In the genomic region with DNA sequence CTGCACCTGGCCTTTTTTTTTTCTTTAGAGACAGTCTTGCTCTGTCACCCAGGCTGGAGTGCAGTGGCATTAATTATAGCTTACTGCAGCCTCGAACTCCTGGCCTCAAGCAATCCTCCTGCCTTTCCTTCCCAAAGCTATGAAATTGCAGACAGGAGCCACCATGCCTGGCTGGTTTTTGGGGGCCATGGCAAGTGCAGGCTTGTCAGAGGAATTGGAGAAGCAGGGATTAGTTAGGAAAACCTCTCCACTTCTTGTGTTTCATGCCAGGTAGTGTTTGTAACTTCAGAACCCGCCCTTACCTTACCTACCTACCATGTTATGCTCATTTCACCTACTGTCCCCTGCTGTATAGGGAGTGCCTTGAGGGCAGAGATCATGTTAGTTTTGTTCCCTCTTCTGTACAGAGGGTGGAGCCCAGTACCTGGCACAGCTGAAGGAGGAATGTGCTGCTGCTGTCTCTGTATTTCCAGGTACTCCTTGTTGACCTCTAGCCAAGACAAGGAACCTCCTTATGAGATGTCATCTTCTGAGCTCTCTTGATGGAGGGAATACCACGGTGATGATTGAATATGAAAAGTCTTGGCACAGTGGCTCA, we compare ENCODE assay signal across 22 cellular contexts. TPM values are rescaled to one million over a fixed set of nuclear protein-coding genes. Genes with fewer than 3 reads are reported as not detected.
DNase-seq lines count a peak whose midpoint lies in the region; ATAC-seq and TF ChIP-seq lines count a peak whose summit lies in the region.
"Had no signal": no experiment of that assay in that cellular context is flagged by ENCODE, and none has a peak within 500 bp of the region (broad histone marks: within the 10 kb centered on the region; RNA-seq: fewer than 3 reads in every experiment).

No MANE protein-coding gene starts in this region.

- CTCF ChIA-PET in Caco-2 (lab: Charles Lee): interaction anchor here (1.7 kb wide), 1 partner anchor 56 kb away, joined by 8 read pairs; no protein-coding TSS in a partner anchor

- no peaks in the 10 kb centered on the region for H3K9me3 Mint-ChIP-seq in Caco-2 (ENCODE audit: unreplicated experiment)
- no peaks in the 10 kb centered on the region for H3K9me3 Mint-ChIP-seq in naive B cell
- H3K9me3 Mint-ChIP-seq in stimulated activated naive CD8-positive, alpha-beta T cell treated with anti-CD3 and anti-CD28 coated beads, Interleukin-15, amount 100 ng/mL, for 72 hours: no peaks in the 10 kb centered on the region
- H3K9me3 Mint-ChIP-seq: activated CD4-positive, alpha-beta memory T cell treated with anti-CD3 and anti-CD28 coated beads for 36 hours; activated naive CD4-positive, alpha-beta T cell treated with anti-CD3 and anti-CD28 coated beads for 36 hours; activated T-cell treated with anti-CD3 and anti-CD28 coated beads, Interleukin-2, amount 50 U/mL, for 24 hours; CD4-positive, CD25-positive, alpha-beta regulatory T cell had no signal

- POLR2A ChIA-PET in Caco-2 (lab: Charles Lee): interaction anchor here (0.6 kb wide), 1 partner anchor 57 kb away, joined by 3 read pairs; no protein-coding TSS in a partner anchor

- peak overlapping the region in 3 of 4 donors; percentile 67 to 88 (median 87) for H3K27ac ChIP-seq in Peyer's patch
- H3K27ac ChIP-seq in esophagus squamous epithelium: peak overlapping the region in 3 of 4 donors; percentile 19 to 62 (median 43)
- H3K27ac ChIP-seq: psoas muscle, spleen, WERI-Rb-1 had no signal

- DNase-seq in Caco-2 (peak; percentile 32 to 71), Peyer's patch (peak in 2 of 3 donors; percentile 66 to 83), esophagus squamous epithelium (lab: John Stamatoyannopoulos, UW) (no peak), naive B cell (no peak), NCI-H446 treated with DMSO at 0.1 percent for 48 hours (lab: John Stamatoyannopoulos, UW) (no peak), SIG-M5 (lab: John Stamatoyannopoulos, UW) (no peak), hypothalamus (lab: John Stamatoyannopoulos, UW) (no peak)
- no peak for DNase-seq in stimulated activated naive CD8-positive, alpha-beta T cell treated with anti-CD3 and anti-CD28 coated beads, Interleukin-15, amount 100 ng/mL, for 72 hours
- DNase-seq: activated CD4-positive, alpha-beta memory T cell treated with anti-CD3 and anti-CD28 coated beads for 36 hours; activated naive CD4-positive, alpha-beta T cell treated with anti-CD3 and anti-CD28 coated beads for 36 hours; activated T-cell treated with anti-CD3 and anti-CD28 coated beads, Interleukin-2, amount 50 U/mL, for 24 hours; CD4-positive, CD25-positive, alpha-beta regulatory T cell; DND-41; Kasumi-1; mesendoderm; NCI-H1092 treated with DMSO at 0.1 percent for 48 hours; OCI-M1; psoas muscle; spleen; stimulated activated CD4-positive, alpha-beta T cell treated with anti-CD3 and anti-CD28 coated beads, Interleukin-4, amount 100 ng/mL, for 4 hours; T-helper 17 cell; WERI-Rb-1 had no signal

- TF ChIP-seq POLR2A in Peyer's patch (IDR thresholded peaks at IDR 0.05) (peak in 1 of 2 donors; percentile 39), esophagus squamous epithelium (IDR thresholded peaks at IDR 0.05) (no peak)

- intact Hi-C loops in Caco-2 (cut with micrococcal nuclease; ENCODE audit: unreplicated experiment) (loop anchor here (1.0 kb wide), 1 partner anchor 56 kb away; no protein-coding TSS in a partner anchor), esophagus squamous epithelium (cut with DNase I) (no loop called here)

- no peaks in the 10 kb centered on the region for H3K27me3 Mint-ChIP-seq in Caco-2 (ENCODE audit: insufficient read depth, unreplicated experiment)
- H3K27me3 Mint-ChIP-seq in naive B cell: no peaks in the 10 kb centered on the region
- H3K27me3 Mint-ChIP-seq in stimulated activated naive CD8-positive, alpha-beta T cell treated with anti-CD3 and anti-CD28 coated beads, Interleukin-15, amount 100 ng/mL, for 72 hours: no peaks in the 10 kb centered on the region
- H3K27me3 Mint-ChIP-seq: activated CD4-positive, alpha-beta memory T cell treated with anti-CD3 and anti-CD28 coated beads for 36 hours; activated T-cell treated with anti-CD3 and anti-CD28 coated beads, Interleukin-2, amount 50 U/mL, for 24 hours; CD4-positive, CD25-positive, alpha-beta regulatory T cell; T-helper 17 cell had no signal

- no peaks in the 10 kb centered on the region for H3K36me3 ChIP-seq in Caco-2 (ENCODE audit: control insufficient read depth, insufficient read depth, low read length)
- H3K36me3 ChIP-seq in Peyer's patch: no peaks in the 10 kb centered on the region
- peaks cover 0 to 25% (median 0%) of the 10 kb centered on the region in 3 donors for H3K36me3 ChIP-seq in esophagus squamous epithelium
- H3K36me3 ChIP-seq: WERI-Rb-1 had no signal

- H3K4me1 Mint-ChIP-seq in Caco-2 (ENCODE audit: low read depth, unreplicated experiment) (peaks cover 42% of the 10 kb centered on the region), naive B cell (peaks cover 40 to 47% (median 47%) of the 10 kb centered on the region in 3 donors)
- peaks cover 4% of the 10 kb centered on the region for H3K4me1 Mint-ChIP-seq in stimulated activated naive CD8-positive, alpha-beta T cell treated with anti-CD3 and anti-CD28 coated beads, Interleukin-15, amount 100 ng/mL, for 72 hours

- H3K27ac Mint-ChIP-seq in Caco-2 (ENCODE audit: unreplicated experiment): peak overlapping the region; percentile 84
- H3K27ac Mint-ChIP-seq in naive B cell: peak overlapping the region in 4 of 6 donors; percentile 15 to 78 (median 68)
- no peak overlapping the region for H3K27ac Mint-ChIP-seq in stimulated activated naive CD8-positive, alpha-beta T cell treated with anti-CD3 and anti-CD28 coated beads, Interleukin-15, amount 100 ng/mL, for 72 hours
- H3K27ac Mint-ChIP-seq: activated CD4-positive, alpha-beta memory T cell treated with anti-CD3 and anti-CD28 coated beads for 36 hours; activated naive CD4-positive, alpha-beta T cell treated with anti-CD3 and anti-CD28 coated beads for 36 hours; activated T-cell treated with anti-CD3 and anti-CD28 coated beads, Interleukin-2, amount 50 U/mL, for 24 hours had no signal

- TF ChIP-seq CTCF in Caco-2 (IDR thresholded peaks at IDR 0.05; ENCODE audit: insufficient read depth in 1 of 2, low read depth in 1 of 2, low read length in 1 of 2, severe bottlenecking in 1 of 2, unreplicated experiment in 1 of 2) (no peak), Peyer's patch (IDR thresholded peaks at IDR 0.05) (peak in 3 of 6 experiments; percentile 9 to 48 (median 39)), esophagus squamous epithelium (IDR thresholded peaks at IDR 0.05) (no peak)

- H3K4me1 ChIP-seq in Caco-2 (peaks cover 36% of the 10 kb centered on the region), Peyer's patch (peaks cover 0 to 16% (median 0%) of the 10 kb centered on the region in 4 donors), esophagus squamous epithelium (peaks cover 3 to 33% (median 6%) of the 10 kb centered on the region in 3 donors)
- H3K4me1 ChIP-seq: psoas muscle had no signal

- H3K4me3 ChIP-seq in Caco-2 (ENCODE audit: low read depth, low read length) (no peak overlapping the region), Peyer's patch (no peak overlapping the region), esophagus squamous epithelium (no peak overlapping the region)
- H3K4me3 ChIP-seq: psoas muscle, spleen had no signal

- no peak for ATAC-seq in naive B cell (ENCODE audit: low read depth in 2 of 2)
- ATAC-seq in stimulated activated naive CD8-positive, alpha-beta T cell treated with anti-CD3 and anti-CD28 coated beads, Interleukin-15, amount 100 ng/mL, for 72 hours: no peak
- ATAC-seq: T-helper 17 cell had no signal

- 32 to 33% methylated on average over 2 to 3 of the region's 3 CpGs for WGBS in esophagus squamous epithelium, 2 donors

- H3K36me3 Mint-ChIP-seq in Caco-2 (ENCODE audit: insufficient read depth, unreplicated experiment) (peaks cover 10% of the 10 kb centered on the region), naive B cell (peaks cover 0 to 23% of the 10 kb centered on the region in 2 donors)

- peak overlapping the region; percentile 33 for H3K4me3 Mint-ChIP-seq in Caco-2 (ENCODE audit: unreplicated experiment)
- H3K4me3 Mint-ChIP-seq in naive B cell: no peak overlapping the region
- no peak overlapping the region for H3K4me3 Mint-ChIP-seq in stimulated activated naive CD8-positive, alpha-beta T cell treated with anti-CD3 and anti-CD28 coated beads, Interleukin-15, amount 100 ng/mL, for 72 hours
- H3K4me3 Mint-ChIP-seq: activated CD4-positive, alpha-beta memory T cell treated with anti-CD3 and anti-CD28 coated beads for 36 hours; activated naive CD4-positive, alpha-beta T cell treated with anti-CD3 and anti-CD28 coated beads for 36 hours; activated T-cell treated with anti-CD3 and anti-CD28 coated beads, Interleukin-2, amount 50 U/mL, for 24 hours; CD4-positive, CD25-positive, alpha-beta regulatory T cell; T-helper 17 cell had no signal

- no peaks in the 10 kb centered on the region for H3K9me3 ChIP-seq in Caco-2
- no peaks in the 10 kb centered on the region for H3K9me3 ChIP-seq in Peyer's patch
- H3K9me3 ChIP-seq in esophagus squamous epithelium: no peaks in the 10 kb centered on the region
- H3K9me3 ChIP-seq: psoas muscle, spleen had no signal

- no TSS peak for BruUV-seq in Caco-2 (replicated peaks; lab: Mats Ljungman, UMichigan)

- H3K27me3 ChIP-seq in Caco-2 (replicated peaks; ENCODE audit: control insufficient read depth, insufficient read depth, low read length): no peaks in the 10 kb centered on the region
- H3K27me3 ChIP-seq in Peyer's patch: no peaks in the 10 kb centered on the region
- no peaks in the 10 kb centered on the region for H3K27me3 ChIP-seq in esophagus squamous epithelium
- H3K27me3 ChIP-seq: spleen had no signal

RNA-seq across cellular contexts. Expression of gene TRAK1, which starts 43.8 kb away (rescaled TPM):
- total RNA-seq in Caco-2 (2022): 33.3 TPM in 2 replicates
- 100 to 1,000 TPM in 3 of 4 donors, 10 to 100 TPM in 1; 96.2 to 283 (median 125) TPM for total RNA-seq in Peyer's patch
- 10 to 100 TPM; 31.8 to 40.6 (median 37.7) TPM for total RNA-seq in esophagus squamous epithelium
- polyA plus RNA-seq in naive B cell (ENCODE audit: low read depth in 6 of 6): 10 to 100 TPM; 20.5 to 54.1 (median 28.4) TPM

Comparison
In these comparisons a context has a peak if more than half of its experiments do, and no peak if none do; other contexts are left out.
1. DNase-seq: peak in Caco-2 (2 of 2) and Peyer's patch (2 of 3); none in esophagus squamous epithelium (single experiment), naive B cell (single experiment), NCI-H446 treated with DMSO at 0.1 percent for 48 hours (single experiment), stimulated activated naive CD8-positive, alpha-beta T cell treated with anti-CD3 and anti-CD28 coated beads, Interleukin-15, amount 100 ng/mL, for 72 hours (0 of 2), SIG-M5 (single experiment) and hypothalamus (0 of 51).
2. H3K27ac Mint-ChIP-seq: peak in Caco-2 (single experiment) and naive B cell (4 of 6); none in stimulated activated naive CD8-positive, alpha-beta T cell treated with anti-CD3 and anti-CD28 coated beads, Interleukin-15, amount 100 ng/mL, for 72 hours (0 of 2).